21 cellular contexts compared by ENCODE assay signal in the genomic region with DNA sequence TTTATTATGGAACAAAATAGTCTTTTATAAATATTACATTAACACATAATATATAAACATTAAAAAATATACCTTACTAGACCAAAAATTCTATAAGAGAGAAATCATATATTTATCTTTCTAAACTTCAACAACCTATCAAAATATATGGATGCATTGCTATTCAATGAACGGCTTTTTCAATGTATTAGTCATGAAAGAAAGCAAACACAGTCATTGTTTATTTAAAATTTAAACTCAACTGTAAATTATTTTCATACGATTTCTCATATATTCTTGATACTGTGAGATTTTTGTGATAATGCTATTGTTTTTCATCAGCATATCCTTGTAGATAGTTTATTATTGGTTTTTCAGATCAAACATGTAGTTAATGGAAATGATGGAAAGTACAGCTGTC.
DNase-seq lines count a peak whose midpoint lies in the region; ATAC-seq, FAIRE-seq and TF ChIP-seq lines count a peak whose summit lies in the region.
"Had no signal": no experiment of that assay in that cellular context is flagged by ENCODE, and none has a peak within 500 bp of the region (broad histone marks: within the 10 kb centered on the region; RNA-seq: fewer than 3 reads in every experiment).

No MANE protein-coding gene starts in this region.

- no peaks in the 10 kb centered on the region for H3K27me3 ChIP-seq in ACC112 (ENCODE audit: insufficient read depth, low read length)
- no peaks in the 10 kb centered on the region for H3K27me3 ChIP-seq in PC-3 (ENCODE audit: low read length)
- no peaks in the 10 kb centered on the region for H3K27me3 ChIP-seq in HepG2 (ENCODE audit: control insufficient read depth in 1 of 2, insufficient read depth in 2 of 2, low read length in 2 of 2)
- no peaks in the 10 kb centered on the region for H3K27me3 ChIP-seq in adrenal gland
- H3K27me3 ChIP-seq: BLaER1 had no signal

- TF ChIP-seq CTCF in PC-3 (conservative IDR thresholded peaks at IDR 0.05; ENCODE audit: low read depth, low read length): no peak
- no peak for TF ChIP-seq CTCF in HepG2 (CRISPR knock-in tag; IDR thresholded peaks at IDR 0.05)
- no peak for TF ChIP-seq CTCF in adrenal gland (IDR thresholded peaks at IDR 0.05)

- POLR2A ChIA-PET in PC-3 (lab: Charles Lee; ENCODE audit: unreplicated experiment): interaction anchor here (0.7 kb wide), 1 partner anchor 11 kb away, joined by 6 read pairs; no protein-coding TSS in a partner anchor
- POLR2A ChIA-PET in HepG2 (lab: Yijun Ruan, JAX): no interaction called here

- H3K4me3 ChIP-seq in ACC112 (ENCODE audit: low read depth, low read length) (no peak overlapping the region; the same call in 1 of the 2 replicates), PC-3 (ENCODE audit: low read length) (no peak overlapping the region), HepG2 (replicated peaks in 1 of 3; ENCODE audit: insufficient read depth in 1 of 3, low read depth in 2 of 3, low read length in 3 of 3) (no peak overlapping the region), adrenal gland (no peak overlapping the region)
- H3K4me3 ChIP-seq: BLaER1, GM12878, HAP-1 had no signal

- TF ChIP-seq RAD21 in HepG2 (CRISPR knock-in tag; IDR thresholded peaks at IDR 0.05): no peak

- H2AFZ ChIP-seq in ACC112 (ENCODE audit: low read length, unreplicated experiment): peak overlapping the region; percentile 29
- 0 out of 2 replicates have a peak overlapping the region, but pooled peaks have one; percentile 38 for H2AFZ ChIP-seq in PC-3 (ENCODE audit: low read length)
- no peak overlapping the region for H2AFZ ChIP-seq in HepG2 (ENCODE audit: low read length)

- TF ChIP-seq EP300 in HepG2 (IDR thresholded peaks at IDR 0.05; ENCODE audit: low read depth in 2 of 2, low read length in 2 of 2): no peak
- TF ChIP-seq EP300 in HepG2 (CRISPR knock-in tag; IDR thresholded peaks at IDR 0.05; ENCODE audit: borderline replicate concordance): no peak

- intact Hi-C loops in PC-3 (cut with micrococcal nuclease) (no loop called here), HepG2 (cut with micrococcal nuclease; ENCODE audit: unreplicated experiment) (no loop called here), adrenal gland (cut with DNase I) (no loop called here)

- DNase-seq in PC-3: peak; percentile 51
- no peak for DNase-seq in frontal cortex (ENCODE audit: low spot score in 2 of 2)
- no peak for DNase-seq in middle frontal gyrus (ENCODE audit: extremely low spot score, low spot score)
- DNase-seq in HepG2 (ENCODE audit: low spot score): no peak
- DNase-seq in T-helper 1 cell: no peak
- no peak for DNase-seq in adrenal gland
- DNase-seq: 8988T; Caco-2; CD4-positive, CD25-positive, alpha-beta regulatory T cell; CD8-positive, alpha-beta T cell; DMS153; DND-41; GDM1; GOT3; HFFc6 had no signal

- peak; percentile 55 for ATAC-seq in PC-3
- no peak for ATAC-seq in HepG2
- ATAC-seq: CD8-positive, alpha-beta T cell; GM12878 had no signal

- 2% methylated on average over 2 of the region's 2 CpGs for WGBS in HepG2 (ENCODE audit: low lambda C conversion rate)
- WGBS in adrenal gland, 4 donors: 73 to 83% (median 75%) methylated on average over 2 of the region's 2 CpGs

- TF ChIP-seq POLR2A in HepG2 (IDR thresholded peaks at IDR 0.05; ENCODE audit: insufficient read depth in 1 of 2, low read depth in 2 of 2, low read length in 2 of 2): no peak
- TF ChIP-seq POLR2A in adrenal gland (IDR thresholded peaks at IDR 0.05): no peak

- FAIRE-seq in frontal cortex (lab: Jason Lieb, UNC): peak; percentile 34
- FAIRE-seq in HepG2 (lab: Jason Lieb, UNC): no peak
- FAIRE-seq: GM12878, GM18507 had no signal

- H4K20me1 ChIP-seq in PC-3 (ENCODE audit: low read length): no peaks in the 10 kb centered on the region
- H4K20me1 ChIP-seq in HepG2 (ENCODE audit: insufficient read depth, low read length): no peaks in the 10 kb centered on the region
- H4K20me1 ChIP-seq: BLaER1 had no signal

- H3K4me2 ChIP-seq in PC-3 (ENCODE audit: low read length): peak overlapping the region; percentile 33
- no peak overlapping the region for H3K4me2 ChIP-seq in HepG2 (ENCODE audit: low read depth, low read length)
- H3K4me2 ChIP-seq: BLaER1 had no signal

- H3K79me2 ChIP-seq in ACC112 (ENCODE audit: control insufficient read depth, insufficient read depth, low read length, unreplicated experiment) (no peaks in the 10 kb centered on the region), PC-3 (ENCODE audit: low read length) (no peaks in the 10 kb centered on the region), HepG2 (ENCODE audit: insufficient read depth, low read length) (no peaks in the 10 kb centered on the region)

- in situ Hi-C loops in HepG2 (cut with HindIII; ENCODE audit: extremely low pct_ligation_motif_present, low pct_unique_long_range_greater_than_20kb): no loop called here

- H3K27ac ChIP-seq in ACC112 (ENCODE audit: low read depth, low read length) (no peak overlapping the region), PC-3 (ENCODE audit: low read length) (peak overlapping the region; percentile 54), HepG2 (ENCODE audit: extremely low read length, insufficient read depth, low read length) (no peak overlapping the region), adrenal gland (no peak overlapping the region)
- H3K27ac ChIP-seq: BLaER1, C4-2B had no signal

- H3K9ac ChIP-seq in PC-3 (ENCODE audit: low read length) (no peak overlapping the region), HepG2 (ENCODE audit: insufficient read depth, low read depth, low read length) (no peak overlapping the region)
- H3K9ac ChIP-seq: BLaER1 had no signal

- CTCF ChIA-PET in PC-3 (lab: Charles Lee): no interaction called here
- CTCF ChIA-PET in HepG2 (lab: Yijun Ruan, JAX; ENCODE audit: low intra/inter-chr PET ratio, low total read pairs): no interaction called here

- H3K9me3 ChIP-seq in PC-3 (ENCODE audit: low read length) (no peaks in the 10 kb centered on the region), HepG2 (ENCODE audit: low read length) (no peaks in the 10 kb centered on the region), adrenal gland (replicated peaks in 1 of 3) (no peaks in the 10 kb centered on the region)
- H3K9me3 ChIP-seq: BLaER1, Caco-2, HAP-1 had no signal

- no peaks in the 10 kb centered on the region for H3K9me2 ChIP-seq in PC-3 (replicated peaks; ENCODE audit: low read length)

- BruUV-seq in PC-3 (replicated peaks; lab: Mats Ljungman, UMichigan): no TSS peak
- BruUV-seq in HepG2 (replicated peaks; lab: Mats Ljungman, UMichigan): no TSS peak

- H3K36me3 ChIP-seq in ACC112 (ENCODE audit: insufficient read depth, low read length) (no peaks in the 10 kb centered on the region), PC-3 (ENCODE audit: low read depth, low read length) (no peaks in the 10 kb centered on the region), HepG2 (replicated peaks in 1 of 2; ENCODE audit: control insufficient read depth in 1 of 2, insufficient read depth in 2 of 2, low read length in 2 of 2) (no peaks in the 10 kb centered on the region), adrenal gland (replicated peaks in 1 of 2) (no peaks in the 10 kb centered on the region)
- H3K36me3 ChIP-seq: BLaER1, HAP-1 had no signal

- peaks cover 9% of the 10 kb centered on the region for H3K4me1 ChIP-seq in ACC112 (ENCODE audit: control insufficient read depth, insufficient read depth, low read length, unreplicated experiment)
- peaks cover 8% of the 10 kb centered on the region; the same call in 1 of the 2 replicates for H3K4me1 ChIP-seq in PC-3 (ENCODE audit: insufficient read depth, low read length)
- H3K4me1 ChIP-seq in HepG2 (ENCODE audit: insufficient read depth, low read length): no peaks in the 10 kb centered on the region
- H3K4me1 ChIP-seq in adrenal gland (replicated peaks in 1 of 2): no peaks in the 10 kb centered on the region
- H3K4me1 ChIP-seq: BLaER1, Caco-2, HAP-1 had no signal

- no peaks in the 10 kb centered on the region for H3F3A ChIP-seq in PC-3 (ENCODE audit: low read length, unreplicated experiment)

TF ChIP-seq in HepG2, 621 proteins besides CTCF, POLR2A, EP300 and RAD21:
- TF ChIP-seq, protein P1, sequence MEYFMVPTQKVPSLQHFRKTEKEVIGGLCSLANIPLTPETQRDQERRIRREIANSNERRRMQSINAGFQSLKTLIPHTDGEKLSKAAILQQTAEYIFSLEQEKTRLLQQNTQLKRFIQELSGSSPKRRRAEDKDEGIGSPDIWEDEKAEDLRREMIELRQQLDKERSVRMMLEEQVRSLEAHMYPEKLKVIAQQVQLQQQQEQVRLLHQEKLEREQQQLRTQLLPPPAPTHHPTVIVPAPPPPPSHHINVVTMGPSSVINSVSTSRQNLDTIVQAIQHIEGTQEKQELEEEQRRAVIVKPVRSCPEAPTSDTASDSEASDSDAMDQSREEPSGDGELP (IDR thresholded peaks at IDR 0.05; ENCODE audit: borderline replicate concordance, low read depth): no peak
TF ChIP-seq in HepG2: peak in this region for 0.
